ENCODE assay signal across 12 cellular contexts in genomic region chr6:62283359-62283758, GRCh38. TPM values are rescaled to one million over a fixed set of nuclear protein-coding genes. Genes with fewer than 3 reads are reported as not detected.
"Had no signal": no experiment of that assay in that cellular context is flagged by ENCODE, and none has a peak within 500 bp of the region (broad histone marks: within the 10 kb centered on the region; RNA-seq: fewer than 3 reads in every experiment).

No MANE protein-coding gene starts in this region.

- H3K4me1 ChIP-seq: parathyroid adenoma had no signal

- H3K79me2 ChIP-seq: parathyroid adenoma had no signal

- H2AFZ ChIP-seq: parathyroid adenoma had no signal

- H3K9ac ChIP-seq: parathyroid adenoma had no signal

- H3K4me3 Mint-ChIP-seq: activated CD4-positive, alpha-beta T cell treated with anti-CD3 and anti-CD28 coated beads, Interleukin-2, amount 10 ng/mL, durations not matched to agents 7 days and 5 days; activated naive CD4-positive, alpha-beta T cell treated with anti-CD3 and anti-CD28 coated beads for 36 hours; activated T-helper 17 cell treated with anti-CD3 and anti-CD28 coated beads, Interleukin-2, amount 50 U/mL, for 72 hours; effector memory CD8-positive, alpha-beta T cell; T-helper 17 cell had no signal

- H3K4me1 Mint-ChIP-seq: activated CD4-positive, alpha-beta T cell treated with anti-CD3 and anti-CD28 coated beads, Interleukin-2, amount 10 ng/mL, durations not matched to agents 7 days and 5 days; activated T-helper 17 cell treated with anti-CD3 and anti-CD28 coated beads, Interleukin-2, amount 50 U/mL, for 72 hours; T-helper 17 cell had no signal

- ATAC-seq: activated T-helper 17 cell treated with anti-CD3 and anti-CD28 coated beads, Interleukin-2, amount 50 U/mL, for 72 hours; effector memory CD8-positive, alpha-beta T cell; T-helper 17 cell had no signal

- H3K27me3 Mint-ChIP-seq: effector memory CD8-positive, alpha-beta T cell had no signal

- H3K9me3 Mint-ChIP-seq: activated CD4-positive, alpha-beta T cell treated with anti-CD3 and anti-CD28 coated beads, Interleukin-2, amount 10 ng/mL, durations not matched to agents 7 days and 5 days; activated naive CD4-positive, alpha-beta T cell treated with anti-CD3 and anti-CD28 coated beads for 36 hours; nephron progenitor cell had no signal

- H3K4me3 ChIP-seq: coronary artery, skin epidermis had no signal

- H3K27ac ChIP-seq: coronary artery, parathyroid adenoma, skin epidermis had no signal

- DNase-seq: activated CD4-positive, alpha-beta T cell treated with anti-CD3 and anti-CD28 coated beads, Interleukin-2, amount 10 ng/mL, durations not matched to agents 7 days and 5 days; activated CD4-positive, CD25-positive, alpha-beta regulatory T cell; activated CD8-positive, alpha-beta memory T cell treated with anti-CD3 and anti-CD28 coated beads for 24 hours; activated naive CD4-positive, alpha-beta T cell treated with anti-CD3 and anti-CD28 coated beads for 36 hours; effector memory CD8-positive, alpha-beta T cell; T-helper 17 cell had no signal

- H3K27ac Mint-ChIP-seq: activated CD4-positive, alpha-beta T cell treated with anti-CD3 and anti-CD28 coated beads, Interleukin-2, amount 10 ng/mL, durations not matched to agents 7 days and 5 days; activated naive CD4-positive, alpha-beta T cell treated with anti-CD3 and anti-CD28 coated beads for 36 hours; activated T-helper 17 cell treated with anti-CD3 and anti-CD28 coated beads, Interleukin-2, amount 50 U/mL, for 72 hours; effector memory CD8-positive, alpha-beta T cell; nephron progenitor cell; T-helper 17 cell had no signal

RNA-seq across cellular contexts. Expression of gene KHDRBS2, which starts 2.7 kb away (rescaled TPM):
- total RNA-seq: activated CD4-positive, alpha-beta T cell treated with anti-CD3 and anti-CD28 coated beads, Interleukin-2, amount 10 ng/mL, durations not matched to agents 7 days and 5 days; activated naive CD4-positive, alpha-beta T cell treated with anti-CD3 and anti-CD28 coated beads for 36 hours; activated T-helper 17 cell treated with anti-CD3 and anti-CD28 coated beads, Interleukin-2, amount 50 U/mL, for 72 hours; epithelial cell of proximal tubule had no signal
